Comparison of ENCODE assay signal across 18 cellular contexts in the genomic region with DNA sequence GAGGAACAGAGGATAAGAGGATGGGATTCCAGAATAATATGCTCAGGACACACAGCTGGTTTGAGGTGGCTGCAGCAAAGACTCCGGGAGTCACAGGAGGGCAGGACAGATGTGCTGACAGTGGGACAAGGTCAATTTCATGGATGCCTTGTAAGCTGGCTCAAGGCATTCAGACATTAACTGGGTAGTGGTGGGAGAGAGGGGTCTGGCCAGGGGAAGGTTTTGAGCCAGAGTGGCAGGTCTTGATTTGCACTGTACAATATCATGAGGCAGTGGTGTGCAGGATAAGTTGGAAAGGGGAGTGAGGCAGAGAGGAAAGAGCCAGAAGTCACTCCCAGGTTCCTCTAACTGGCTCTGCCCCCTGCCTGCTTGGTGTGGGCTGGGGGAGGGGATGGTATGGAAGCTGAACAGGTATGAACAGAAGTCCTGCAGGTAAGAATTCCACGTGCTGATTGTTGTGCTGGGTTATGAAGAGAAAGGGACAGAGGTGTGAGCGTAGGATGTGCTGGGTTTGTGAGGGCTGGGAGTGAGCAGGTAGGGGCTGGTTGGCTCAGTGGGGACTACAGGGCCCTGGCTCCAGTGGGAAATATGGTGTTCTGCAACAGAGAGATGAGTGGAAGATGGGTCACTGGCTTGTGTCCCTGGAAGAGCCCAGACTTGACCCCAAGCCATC.
DNase-seq lines count a peak whose midpoint lies in the region; ATAC-seq and TF ChIP-seq lines count a peak whose summit lies in the region.
"Had no signal": no experiment of that assay in that cellular context is flagged by ENCODE, and none has a peak within 500 bp of the region (broad histone marks: within the 10 kb centered on the region; RNA-seq: fewer than 3 reads in every experiment).

No MANE protein-coding gene starts in this region.

- H3K36me3 Mint-ChIP-seq in osteocyte (ENCODE audit: unreplicated experiment) = no peaks in the 10 kb centered on the region
- H3K36me3 Mint-ChIP-seq: CD8-positive, alpha-beta memory T cell had no signal

- H3K27ac Mint-ChIP-seq in osteocyte (ENCODE audit: unreplicated experiment) = no peak overlapping the region
- H3K27ac Mint-ChIP-seq: CD8-positive, alpha-beta memory T cell had no signal

- ATAC-seq in left lobe of liver = no peak
- ATAC-seq: HCT116 had no signal

- H3K4me3 Mint-ChIP-seq in osteocyte (ENCODE audit: unreplicated experiment) = no peak overlapping the region
- H3K4me3 Mint-ChIP-seq: CD8-positive, alpha-beta memory T cell had no signal

- peaks cover 29% of the 10 kb centered on the region for H3K27me3 Mint-ChIP-seq in osteocyte (ENCODE audit: unreplicated experiment)

- peak; percentile 30 for DNase-seq in activated CD8-positive, alpha-beta memory T cell treated with anti-CD3 and anti-CD28 coated beads for 24 hours
- no peak for DNase-seq in activated CD8-positive, alpha-beta memory T cell treated with anti-CD3 and anti-CD28 coated beads, Interleukin-2, amount 50 U/mL, for 4 hours
- DNase-seq in left lobe of liver (ENCODE audit: low spot score) (peak; percentile 32), osteocyte (ENCODE audit: extremely low spot score, unreplicated experiment) (peak; percentile 62), putamen (ENCODE audit: low spot score) (no peak), HuH-7 (ENCODE audit: low spot score) (no peak), NCI-H524 treated with DMSO at 0.1 percent for 48 hours (lab: John Stamatoyannopoulos, UW) (no peak), NCI-H2227 (lab: John Stamatoyannopoulos, UW; ENCODE audit: unreplicated experiment) (no peak)
- DNase-seq: Calu3; CD8-positive, alpha-beta memory T cell; DMS153; GDM1; GOT3; Kasumi-1; NCI-H1694 treated with DMSO at 0.1 percent for 48 hours; NCI-H2107; OCI-M1 had no signal

- no peaks in the 10 kb centered on the region for H3K4me1 Mint-ChIP-seq in osteocyte (ENCODE audit: unreplicated experiment)
- H3K4me1 Mint-ChIP-seq: CD8-positive, alpha-beta memory T cell had no signal

- TF ChIP-seq CTCF in osteocyte (IDR thresholded peaks at IDR 0.05) = no peak

- no peaks in the 10 kb centered on the region for H3K9me3 Mint-ChIP-seq in osteocyte (ENCODE audit: unreplicated experiment)
- H3K9me3 Mint-ChIP-seq: CD8-positive, alpha-beta memory T cell had no signal

Comparison
In these comparisons a context has a peak if more than half of its experiments do, and no peak if none do; other contexts are left out.
1. DNase-seq: peak in activated CD8-positive, alpha-beta memory T cell treated with anti-CD3 and anti-CD28 coated beads for 24 hours (single experiment), left lobe of liver (single experiment) and osteocyte (single experiment); none in activated CD8-positive, alpha-beta memory T cell treated with anti-CD3 and anti-CD28 coated beads, Interleukin-2, amount 50 U/mL, for 4 hours (single experiment), putamen (single experiment), HuH-7 (single experiment), NCI-H524 treated with DMSO at 0.1 percent for 48 hours (single experiment) and NCI-H2227 (single experiment).